1 cellular context compared by ENCODE assay signal in the genomic region with DNA sequence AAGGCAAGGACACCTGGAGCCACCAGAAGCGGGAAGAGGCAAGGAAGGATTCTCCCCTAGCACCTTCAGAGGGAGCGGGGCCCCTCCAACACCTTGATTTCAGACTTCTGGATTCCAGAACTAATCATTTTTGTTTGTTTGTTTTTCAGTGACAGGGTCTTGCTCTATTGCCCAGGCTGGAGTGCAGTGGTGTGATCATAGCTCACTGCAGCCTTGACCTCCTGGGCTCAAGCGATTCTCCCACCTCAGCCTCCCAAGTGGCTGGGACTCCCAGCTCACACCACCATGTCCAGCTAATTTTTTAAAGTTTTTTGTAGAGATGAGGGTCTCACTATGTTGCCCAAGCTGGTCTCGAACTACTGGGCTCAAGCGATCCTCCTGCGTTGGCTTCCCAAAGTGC.
TF ChIP-seq lines count a peak whose summit lies in the region.

No MANE protein-coding gene starts in this region.

TF ChIP-seq in K562, 482 proteins besides CTCF, POLR2A, EP300 and RAD21:
- peak; percentile 57 for TF ChIP-seq ZNF121 (CRISPR knock-in tag; conservative IDR thresholded peaks at IDR 0.05)
